13 cellular contexts compared by ENCODE assay signal in genomic region chr10:76297787-76298281, GRCh38.
DNase-seq lines count a peak whose midpoint lies in the region; ATAC-seq and TF ChIP-seq lines count a peak whose summit lies in the region.
"Had no signal": no experiment of that assay in that cellular context is flagged by ENCODE, and none has a peak within 500 bp of the region (broad histone marks: within the 10 kb centered on the region; RNA-seq: fewer than 3 reads in every experiment).

No MANE protein-coding gene starts in this region.

- H3K27me3 ChIP-seq in stomach, result no peaks in the 10 kb centered on the region
- no peaks in the 10 kb centered on the region for H3K27me3 ChIP-seq in CD4-positive, alpha-beta T cell (ENCODE audit: control insufficient read depth, insufficient read depth, low read length)
- H3K27me3 ChIP-seq: sigmoid colon had no signal

- H3K27ac Mint-ChIP-seq in CD4-positive, alpha-beta T cell, result no peak overlapping the region
- H3K27ac Mint-ChIP-seq: CD4-positive, alpha-beta memory T cell had no signal

- H3K9me3 Mint-ChIP-seq in CD4-positive, alpha-beta T cell, result no peaks in the 10 kb centered on the region

- 33 to 67% (median 51%) methylated on average over 10 of the region's 10 CpGs for WGBS in stomach, 5 donors

- H3K4me3 Mint-ChIP-seq in CD4-positive, alpha-beta T cell, result no peak overlapping the region
- H3K4me3 Mint-ChIP-seq: CD4-positive, alpha-beta memory T cell had no signal

- no peaks in the 10 kb centered on the region for H3K9me3 ChIP-seq in stomach
- H3K9me3 ChIP-seq in CD4-positive, alpha-beta T cell (ENCODE audit: control insufficient read depth, low read length), result no peaks in the 10 kb centered on the region
- H3K9me3 ChIP-seq: sigmoid colon had no signal

- TF ChIP-seq EP300 in stomach (IDR thresholded peaks at IDR 0.05), result no peak

- peak overlapping the region in 4 of 5 donors; percentile 38 to 57 (median 48) for H3K27ac ChIP-seq in stomach
- no peak overlapping the region for H3K27ac ChIP-seq in CD4-positive, alpha-beta T cell (ENCODE audit: low read depth, low read length)
- H3K27ac ChIP-seq: epithelial cell of prostate, sigmoid colon had no signal

- CTCF ChIA-PET in CD4-positive, alpha-beta T cell (lab: Charles Lee), result no interaction called here

- POLR2A ChIA-PET in CD4-positive, alpha-beta T cell (lab: Charles Lee), result interaction anchor here (1.1 kb wide), 1 partner anchor 12 kb away, joined by 3 read pairs; no protein-coding TSS in a partner anchor

- intact Hi-C loops in stomach (cut with DNase I; ENCODE audit: low total_unique reads), result no loop called here
- intact Hi-C loops in CD4-positive, alpha-beta T cell (cut with DNase I, micrococcal nuclease), result no loop called here

- H3K4me1 Mint-ChIP-seq in CD4-positive, alpha-beta T cell (ENCODE audit: low read depth), result peaks cover 6% of the 10 kb centered on the region
- H3K4me1 Mint-ChIP-seq: CD4-positive, alpha-beta memory T cell had no signal

- DNase-seq in NCI-H1105 treated with DMSO at 0.1 percent for 48 hours (lab: John Stamatoyannopoulos, UW) (peak; percentile 36), NCI-H69 (lab: John Stamatoyannopoulos, UW) (peak; percentile 91), kidney tubule cell (ENCODE audit: low spot score) (peak; percentile 99), stomach (peak; percentile 57), NCI-H446 (lab: John Stamatoyannopoulos, UW) (no peak), COLO829 (ENCODE audit: low spot score) (no peak)
- DNase-seq in effector CD8-positive, alpha-beta T cell (lab: John Stamatoyannopoulos, UW), result no peak
- no peak for DNase-seq in CD4-positive, alpha-beta T cell
- DNase-seq: activated CD4-positive, alpha-beta T cell treated with anti-CD3 and anti-CD28 coated beads, Interleukin-2, amount 50 U/mL, for 48 hours; activated effector memory CD4-positive, alpha-beta T cell treated with anti-CD3 and anti-CD28 coated beads, Interleukin-2, amount 50 U/mL, for 16 hours; CD4-positive, alpha-beta memory T cell; sigmoid colon had no signal

- no peaks in the 10 kb centered on the region for H3K36me3 Mint-ChIP-seq in CD4-positive, alpha-beta T cell (ENCODE audit: low read depth)
- H3K36me3 Mint-ChIP-seq: CD4-positive, alpha-beta memory T cell had no signal

- no peak overlapping the region for H3K4me3 ChIP-seq in stomach
- H3K4me3 ChIP-seq: sigmoid colon had no signal

- H3K4me1 ChIP-seq in stomach, result peaks cover 7 to 35% (median 15%) of the 10 kb centered on the region in 4 donors

- H3K36me3 ChIP-seq in stomach, result no peaks in the 10 kb centered on the region
- H3K36me3 ChIP-seq: sigmoid colon had no signal

- H3K27me3 Mint-ChIP-seq in CD4-positive, alpha-beta T cell, result no peaks in the 10 kb centered on the region
- H3K27me3 Mint-ChIP-seq: CD4-positive, alpha-beta memory T cell had no signal

- TF ChIP-seq CTCF in stomach (IDR thresholded peaks at IDR 0.05), result peak in 1 of 7 experiments; percentile 5
- TF ChIP-seq CTCF in CD4-positive, alpha-beta T cell (IDR thresholded peaks at IDR 0.05), result no peak

- TF ChIP-seq POLR2A in stomach (IDR thresholded peaks at IDR 0.05), result no peak

- ATAC-seq in CD4-positive, alpha-beta T cell (ENCODE audit: poor library complexity), result no peak

Comparison
In these comparisons a context has a peak if more than half of its experiments do, and no peak if none do; other contexts are left out.
1. DNase-seq: peak in NCI-H1105 treated with DMSO at 0.1 percent for 48 hours (single experiment), NCI-H69 (single experiment), kidney tubule cell (single experiment) and stomach (single experiment); none in effector CD8-positive, alpha-beta T cell (single experiment), NCI-H446 (0 of 2), COLO829 (single experiment) and CD4-positive, alpha-beta T cell (0 of 10).